13 cellular contexts compared by ENCODE assay signal in the genomic region with DNA sequence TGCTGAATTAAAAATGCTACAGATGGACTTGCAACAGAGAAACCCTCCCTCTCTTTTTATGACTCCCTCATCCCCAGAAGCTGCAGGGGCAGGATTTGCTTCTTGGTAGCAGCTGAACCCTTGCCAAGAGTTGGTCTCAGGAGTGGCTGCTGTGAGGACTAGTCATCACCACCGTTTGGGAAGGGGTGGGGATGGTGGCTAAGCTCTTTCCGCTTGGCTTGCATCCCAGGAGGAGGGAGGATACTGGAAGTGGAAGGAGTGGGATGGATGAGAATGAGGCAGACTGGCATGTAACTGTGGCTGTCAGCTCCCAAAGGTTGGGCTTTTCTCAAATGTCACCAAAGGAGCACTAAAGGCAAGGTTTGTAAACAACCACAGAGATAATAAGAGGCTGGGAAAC. TPM values are rescaled to one million over a fixed set of nuclear protein-coding genes. Genes with fewer than 3 reads are reported as not detected.
A peak's percentile ranks its signal among the peaks of the same experiment; 100 is the strongest.
DNase-seq lines count a peak whose midpoint lies in the region; ATAC-seq and TF ChIP-seq lines count a peak whose summit lies in the region.
"Had no signal": no experiment of that assay in that cellular context is flagged by ENCODE, and none has a peak within 500 bp of the region (broad histone marks: within the 10 kb centered on the region; RNA-seq: fewer than 3 reads in every experiment).

No MANE protein-coding gene starts in this region.

- DNase-seq in AG08395 (ENCODE audit: low spot score) (peak; percentile 86), HFF-Myc (ENCODE audit: extremely low read depth, low read depth) (peak; percentile 74), left ventricle myocardium inferior (peak; percentile 20), left colon (no peak)
- no peak for DNase-seq in stimulated activated naive CD8-positive, alpha-beta T cell treated with anti-CD3 and anti-CD28 coated beads, Interleukin-15, amount 100 ng/mL, for 72 hours
- no peak for DNase-seq in activated CD8-positive, alpha-beta memory T cell treated with anti-CD3 and anti-CD28 coated beads, Interleukin-2, amount 10 ng/mL, durations not matched to agents 7 days and 5 days
- DNase-seq: activated T-cell treated with anti-CD3 and anti-CD28 coated beads, Interleukin-2, amount 50 U/mL, for 48 hours; H7; right lobe of liver had no signal

- H3K4me1 ChIP-seq in left ventricle myocardium inferior: no peaks in the 10 kb centered on the region
- H3K4me1 ChIP-seq: right lobe of liver had no signal

- H3K4me3 Mint-ChIP-seq in stimulated activated naive CD8-positive, alpha-beta T cell treated with anti-CD3 and anti-CD28 coated beads, Interleukin-15, amount 100 ng/mL, for 72 hours: no peak overlapping the region
- no peak overlapping the region for H3K4me3 Mint-ChIP-seq in activated CD8-positive, alpha-beta memory T cell treated with anti-CD3 and anti-CD28 coated beads, Interleukin-2, amount 10 ng/mL, durations not matched to agents 7 days and 5 days

- H3K9me3 ChIP-seq in left ventricle myocardium inferior (replicated peaks): peaks cover 6% of the 10 kb centered on the region
- H3K9me3 ChIP-seq: right lobe of liver had no signal

- ATAC-seq in SK-N-SH treated with all-trans-retinoic acid at 6 μM for 48 hours (peak; percentile 49; the same call in 2 of the 3 replicates), left colon (no peak), GM19023 (IDR thresholded peaks at IDR 0.05; ENCODE audit: unreplicated experiment) (no peak)
- no peak for ATAC-seq in stimulated activated naive CD8-positive, alpha-beta T cell treated with anti-CD3 and anti-CD28 coated beads, Interleukin-15, amount 100 ng/mL, for 72 hours
- ATAC-seq in activated CD8-positive, alpha-beta memory T cell treated with anti-CD3 and anti-CD28 coated beads, Interleukin-2, amount 10 ng/mL, durations not matched to agents 7 days and 5 days: no peak
- ATAC-seq: right lobe of liver had no signal

- H3K4me3 ChIP-seq in HFF-Myc (replicated peaks; ENCODE audit: low read depth, low read length) (no peak overlapping the region), left ventricle myocardium inferior (no peak overlapping the region)
- H3K4me3 ChIP-seq: right lobe of liver had no signal

- H3K27ac ChIP-seq in left ventricle myocardium inferior (replicated peaks): no peak overlapping the region
- H3K27ac ChIP-seq: HL-60, right lobe of liver had no signal

- H3K27me3 Mint-ChIP-seq in stimulated activated naive CD8-positive, alpha-beta T cell treated with anti-CD3 and anti-CD28 coated beads, Interleukin-15, amount 100 ng/mL, for 72 hours: no peaks in the 10 kb centered on the region
- H3K27me3 Mint-ChIP-seq in activated CD8-positive, alpha-beta memory T cell treated with anti-CD3 and anti-CD28 coated beads, Interleukin-2, amount 10 ng/mL, durations not matched to agents 7 days and 5 days: no peaks in the 10 kb centered on the region

- H3K36me3 ChIP-seq in left ventricle myocardium inferior: no peaks in the 10 kb centered on the region
- H3K36me3 ChIP-seq: right lobe of liver had no signal

- H3K4me1 Mint-ChIP-seq in stimulated activated naive CD8-positive, alpha-beta T cell treated with anti-CD3 and anti-CD28 coated beads, Interleukin-15, amount 100 ng/mL, for 72 hours: no peaks in the 10 kb centered on the region
- H3K4me1 Mint-ChIP-seq in activated CD8-positive, alpha-beta memory T cell treated with anti-CD3 and anti-CD28 coated beads, Interleukin-2, amount 10 ng/mL, durations not matched to agents 7 days and 5 days: no peaks in the 10 kb centered on the region

- intact Hi-C loops in left ventricle myocardium inferior (cut with micrococcal nuclease): no loop called here
- intact Hi-C loops in left colon (cut with DNase I, micrococcal nuclease): no loop called here

- no peaks in the 10 kb centered on the region for H3K9me3 Mint-ChIP-seq in stimulated activated naive CD8-positive, alpha-beta T cell treated with anti-CD3 and anti-CD28 coated beads, Interleukin-15, amount 100 ng/mL, for 72 hours
- no peaks in the 10 kb centered on the region for H3K9me3 Mint-ChIP-seq in activated CD8-positive, alpha-beta memory T cell treated with anti-CD3 and anti-CD28 coated beads, Interleukin-2, amount 10 ng/mL, durations not matched to agents 7 days and 5 days (ENCODE audit: low read depth)

- CTCF ChIA-PET in activated CD8-positive, alpha-beta memory T cell treated with anti-CD3 and anti-CD28 coated beads, Interleukin-2, amount 10 ng/mL, durations not matched to agents 7 days and 5 days (lab: Charles Lee): no interaction called here

- TF ChIP-seq CTCF in HFF-Myc (IDR thresholded peaks at IDR 0.05; ENCODE audit: low read depth, low read length, missing control alignments) (no peak), left ventricle myocardium inferior (IDR thresholded peaks at IDR 0.05; ENCODE audit: borderline replicate concordance) (no peak)

- H3K27me3 ChIP-seq in left ventricle myocardium inferior (ENCODE audit: low read depth): no peaks in the 10 kb centered on the region
- H3K27me3 ChIP-seq: right lobe of liver had no signal

- H3K36me3 Mint-ChIP-seq in activated CD8-positive, alpha-beta memory T cell treated with anti-CD3 and anti-CD28 coated beads, Interleukin-2, amount 10 ng/mL, durations not matched to agents 7 days and 5 days: no peaks in the 10 kb centered on the region

- no peak overlapping the region for H3K27ac Mint-ChIP-seq in stimulated activated naive CD8-positive, alpha-beta T cell treated with anti-CD3 and anti-CD28 coated beads, Interleukin-15, amount 100 ng/mL, for 72 hours
- H3K27ac Mint-ChIP-seq in activated CD8-positive, alpha-beta memory T cell treated with anti-CD3 and anti-CD28 coated beads, Interleukin-2, amount 10 ng/mL, durations not matched to agents 7 days and 5 days: no peak overlapping the region

TF ChIP-seq in SK-N-SH treated with all-trans-retinoic acid at 6 μM for 48 hours, 23 proteins besides CTCF, POLR2A, EP300 and RAD21:
- TF ChIP-seq, protein P1, sequence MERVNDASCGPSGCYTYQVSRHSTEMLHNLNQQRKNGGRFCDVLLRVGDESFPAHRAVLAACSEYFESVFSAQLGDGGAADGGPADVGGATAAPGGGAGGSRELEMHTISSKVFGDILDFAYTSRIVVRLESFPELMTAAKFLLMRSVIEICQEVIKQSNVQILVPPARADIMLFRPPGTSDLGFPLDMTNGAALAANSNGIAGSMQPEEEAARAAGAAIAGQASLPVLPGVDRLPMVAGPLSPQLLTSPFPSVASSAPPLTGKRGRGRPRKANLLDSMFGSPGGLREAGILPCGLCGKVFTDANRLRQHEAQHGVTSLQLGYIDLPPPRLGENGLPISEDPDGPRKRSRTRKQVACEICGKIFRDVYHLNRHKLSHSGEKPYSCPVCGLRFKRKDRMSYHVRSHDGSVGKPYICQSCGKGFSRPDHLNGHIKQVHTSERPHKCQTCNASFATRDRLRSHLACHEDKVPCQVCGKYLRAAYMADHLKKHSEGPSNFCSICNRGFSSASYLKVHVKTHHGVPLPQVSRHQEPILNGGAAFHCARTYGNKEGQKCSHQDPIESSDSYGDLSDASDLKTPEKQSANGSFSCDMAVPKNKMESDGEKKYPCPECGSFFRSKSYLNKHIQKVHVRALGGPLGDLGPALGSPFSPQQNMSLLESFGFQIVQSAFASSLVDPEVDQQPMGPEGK (CRISPR knock-in tag; IDR thresholded peaks at IDR 0.05; ENCODE audit: borderline replicate concordance): no peak
- TF ChIP-seq RARB (CRISPR knock-in tag; IDR thresholded peaks at IDR 0.05): no peak
- no peak for TF ChIP-seq BACH2 (CRISPR knock-in tag; IDR thresholded peaks at IDR 0.05; ENCODE audit: borderline replicate concordance)
- TF ChIP-seq ZNF8 (CRISPR knock-in tag; IDR thresholded peaks at IDR 0.05): no peak
- TF ChIP-seq ARNTL (CRISPR knock-in tag; IDR thresholded peaks at IDR 0.05; ENCODE audit: borderline replicate concordance, low read depth): no peak
- TF ChIP-seq TOX (CRISPR knock-in tag; IDR thresholded peaks at IDR 0.05; ENCODE audit: borderline replicate concordance): no peak
- TF ChIP-seq CSDC2 (CRISPR knock-in tag; IDR thresholded peaks at IDR 0.05): no peak
- TF ChIP-seq TCF4 (CRISPR knock-in tag; IDR thresholded peaks at IDR 0.05; ENCODE audit: borderline replicate concordance): no peak
- TF ChIP-seq, protein P2, sequence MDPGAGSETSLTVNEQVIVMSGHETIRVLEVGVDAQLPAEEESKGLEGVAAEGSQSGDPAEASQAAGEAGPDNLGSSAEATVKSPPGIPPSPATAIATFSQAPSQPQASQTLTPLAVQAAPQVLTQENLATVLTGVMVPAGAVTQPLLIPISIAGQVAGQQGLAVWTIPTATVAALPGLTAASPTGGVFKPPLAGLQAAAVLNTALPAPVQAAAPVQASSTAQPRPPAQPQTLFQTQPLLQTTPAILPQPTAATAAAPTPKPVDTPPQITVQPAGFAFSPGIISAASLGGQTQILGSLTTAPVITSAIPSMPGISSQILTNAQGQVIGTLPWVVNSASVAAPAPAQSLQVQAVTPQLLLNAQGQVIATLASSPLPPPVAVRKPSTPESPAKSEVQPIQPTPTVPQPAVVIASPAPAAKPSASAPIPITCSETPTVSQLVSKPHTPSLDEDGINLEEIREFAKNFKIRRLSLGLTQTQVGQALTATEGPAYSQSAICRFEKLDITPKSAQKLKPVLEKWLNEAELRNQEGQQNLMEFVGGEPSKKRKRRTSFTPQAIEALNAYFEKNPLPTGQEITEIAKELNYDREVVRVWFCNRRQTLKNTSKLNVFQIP (CRISPR knock-in tag; IDR thresholded peaks at IDR 0.05; ENCODE audit: borderline replicate concordance, low read depth): no peak
- TF ChIP-seq ZNF565 (CRISPR knock-in tag; conservative IDR thresholded peaks at IDR 0.05; ENCODE audit: low read depth): no peak

RNA-seq across cellular contexts. Expression of gene COL24A1, which starts 50.8 kb away (rescaled TPM):
- total RNA-seq in left ventricle myocardium inferior: 0.74 TPM
- under 1 TPM; 0.06 to 0.50 TPM for total RNA-seq in left colon
- total RNA-seq in activated CD8-positive, alpha-beta memory T cell treated with anti-CD3 and anti-CD28 coated beads, Interleukin-2, amount 10 ng/mL, durations not matched to agents 7 days and 5 days: not detected
- total RNA-seq: T-helper 2 cell treated with Interferon-gamma antibody and Interleukin-4, amounts not matched to agents 100 ng/mL and 5 ng/mL, for 36 hours had no signal

Comparison
In these comparisons a context has a peak if more than half of its experiments do, and no peak if none do; other contexts are left out.
1. DNase-seq: peak in AG08395 (single experiment), HFF-Myc (single experiment) and left ventricle myocardium inferior (single experiment); none in stimulated activated naive CD8-positive, alpha-beta T cell treated with anti-CD3 and anti-CD28 coated beads, Interleukin-15, amount 100 ng/mL, for 72 hours (0 of 2), left colon (0 of 2) and activated CD8-positive, alpha-beta memory T cell treated with anti-CD3 and anti-CD28 coated beads, Interleukin-2, amount 10 ng/mL, durations not matched to agents 7 days and 5 days (single experiment).